Comparison of ENCODE assay signal across 2 cellular contexts in genomic region chr12:71195338-71195896, GRCh38.
TF ChIP-seq lines count a peak whose summit lies in the region.

No MANE protein-coding gene starts in this region.

TF ChIP-seq in GM23338, 12 proteins besides CTCF, POLR2A, EP300 and RAD21 (continued from another document):
- TF ChIP-seq, protein P1, sequence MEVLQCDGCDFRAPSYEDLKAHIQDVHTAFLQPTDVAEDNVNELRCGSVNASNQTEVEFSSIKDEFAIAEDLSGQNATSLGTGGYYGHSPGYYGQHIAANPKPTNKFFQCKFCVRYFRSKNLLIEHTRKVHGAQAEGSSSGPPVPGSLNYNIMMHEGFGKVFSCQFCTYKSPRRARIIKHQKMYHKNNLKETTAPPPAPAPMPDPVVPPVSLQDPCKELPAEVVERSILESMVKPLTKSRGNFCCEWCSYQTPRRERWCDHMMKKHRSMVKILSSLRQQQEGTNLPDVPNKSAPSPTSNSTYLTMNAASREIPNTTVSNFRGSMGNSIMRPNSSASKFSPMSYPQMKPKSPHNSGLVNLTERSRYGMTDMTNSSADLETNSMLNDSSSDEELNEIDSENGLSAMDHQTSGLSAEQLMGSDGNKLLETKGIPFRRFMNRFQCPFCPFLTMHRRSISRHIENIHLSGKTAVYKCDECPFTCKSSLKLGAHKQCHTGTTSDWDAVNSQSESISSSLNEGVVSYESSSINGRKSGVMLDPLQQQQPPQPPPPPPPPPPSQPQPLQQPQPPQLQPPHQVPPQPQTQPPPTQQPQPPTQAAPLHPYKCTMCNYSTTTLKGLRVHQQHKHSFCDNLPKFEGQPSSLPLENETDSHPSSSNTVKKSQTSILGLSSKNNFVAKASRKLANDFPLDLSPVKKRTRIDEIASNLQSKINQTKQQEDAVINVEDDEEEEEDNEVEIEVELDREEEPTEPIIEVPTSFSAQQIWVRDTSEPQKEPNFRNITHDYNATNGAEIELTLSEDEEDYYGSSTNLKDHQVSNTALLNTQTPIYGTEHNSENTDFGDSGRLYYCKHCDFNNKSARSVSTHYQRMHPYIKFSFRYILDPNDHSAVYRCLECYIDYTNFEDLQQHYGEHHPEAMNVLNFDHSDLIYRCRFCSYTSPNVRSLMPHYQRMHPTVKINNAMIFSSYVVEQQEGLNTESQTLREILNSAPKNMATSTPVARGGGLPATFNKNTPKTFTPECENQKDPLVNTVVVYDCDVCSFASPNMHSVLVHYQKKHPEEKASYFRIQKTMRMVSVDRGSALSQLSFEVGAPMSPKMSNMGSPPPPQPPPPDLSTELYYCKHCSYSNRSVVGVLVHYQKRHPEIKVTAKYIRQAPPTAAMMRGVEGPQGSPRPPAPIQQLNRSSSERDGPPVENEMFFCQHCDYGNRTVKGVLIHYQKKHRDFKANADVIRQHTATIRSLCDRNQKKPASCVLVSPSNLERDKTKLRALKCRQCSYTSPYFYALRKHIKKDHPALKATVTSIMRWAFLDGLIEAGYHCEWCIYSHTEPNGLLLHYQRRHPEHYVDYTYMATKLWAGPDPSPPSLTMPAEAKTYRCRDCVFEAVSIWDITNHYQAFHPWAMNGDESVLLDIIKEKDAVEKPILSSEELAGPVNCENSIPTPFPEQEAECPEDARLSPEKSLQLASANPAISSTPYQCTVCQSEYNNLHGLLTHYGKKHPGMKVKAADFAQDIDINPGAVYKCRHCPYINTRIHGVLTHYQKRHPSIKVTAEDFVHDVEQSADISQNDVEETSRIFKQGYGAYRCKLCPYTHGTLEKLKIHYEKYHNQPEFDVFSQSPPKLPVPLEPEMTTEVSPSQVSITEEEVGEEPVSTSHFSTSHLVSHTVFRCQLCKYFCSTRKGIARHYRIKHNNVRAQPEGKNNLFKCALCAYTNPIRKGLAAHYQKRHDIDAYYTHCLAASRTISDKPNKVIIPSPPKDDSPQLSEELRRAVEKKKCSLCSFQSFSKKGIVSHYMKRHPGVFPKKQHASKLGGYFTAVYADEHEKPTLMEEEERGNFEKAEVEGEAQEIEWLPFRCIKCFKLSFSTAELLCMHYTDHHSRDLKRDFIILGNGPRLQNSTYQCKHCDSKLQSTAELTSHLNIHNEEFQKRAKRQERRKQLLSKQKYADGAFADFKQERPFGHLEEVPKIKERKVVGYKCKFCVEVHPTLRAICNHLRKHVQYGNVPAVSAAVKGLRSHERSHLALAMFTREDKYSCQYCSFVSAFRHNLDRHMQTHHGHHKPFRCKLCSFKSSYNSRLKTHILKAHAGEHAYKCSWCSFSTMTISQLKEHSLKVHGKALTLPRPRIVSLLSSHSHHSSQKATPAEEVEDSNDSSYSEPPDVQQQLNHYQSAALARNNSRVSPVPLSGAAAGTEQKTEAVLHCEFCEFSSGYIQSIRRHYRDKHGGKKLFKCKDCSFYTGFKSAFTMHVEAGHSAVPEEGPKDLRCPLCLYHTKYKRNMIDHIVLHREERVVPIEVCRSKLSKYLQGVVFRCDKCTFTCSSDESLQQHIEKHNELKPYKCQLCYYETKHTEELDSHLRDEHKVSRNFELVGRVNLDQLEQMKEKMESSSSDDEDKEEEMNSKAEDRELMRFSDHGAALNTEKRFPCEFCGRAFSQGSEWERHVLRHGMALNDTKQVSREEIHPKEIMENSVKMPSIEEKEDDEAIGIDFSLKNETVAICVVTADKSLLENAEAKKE (CRISPR knock-in tag; IDR thresholded peaks at IDR 0.05), result no peak
- TF ChIP-seq STAT1 (IDR thresholded peaks at IDR 0.05; ENCODE audit: unreplicated experiment), result no peak
- no peak for TF ChIP-seq EZH2phosphoT487 (IDR thresholded peaks at IDR 0.05; ENCODE audit: unreplicated experiment)
- no peak for TF ChIP-seq CREB1 (CRISPR knock-in tag; IDR thresholded peaks at IDR 0.05; ENCODE audit: low read depth)
- TF ChIP-seq, protein P2, sequence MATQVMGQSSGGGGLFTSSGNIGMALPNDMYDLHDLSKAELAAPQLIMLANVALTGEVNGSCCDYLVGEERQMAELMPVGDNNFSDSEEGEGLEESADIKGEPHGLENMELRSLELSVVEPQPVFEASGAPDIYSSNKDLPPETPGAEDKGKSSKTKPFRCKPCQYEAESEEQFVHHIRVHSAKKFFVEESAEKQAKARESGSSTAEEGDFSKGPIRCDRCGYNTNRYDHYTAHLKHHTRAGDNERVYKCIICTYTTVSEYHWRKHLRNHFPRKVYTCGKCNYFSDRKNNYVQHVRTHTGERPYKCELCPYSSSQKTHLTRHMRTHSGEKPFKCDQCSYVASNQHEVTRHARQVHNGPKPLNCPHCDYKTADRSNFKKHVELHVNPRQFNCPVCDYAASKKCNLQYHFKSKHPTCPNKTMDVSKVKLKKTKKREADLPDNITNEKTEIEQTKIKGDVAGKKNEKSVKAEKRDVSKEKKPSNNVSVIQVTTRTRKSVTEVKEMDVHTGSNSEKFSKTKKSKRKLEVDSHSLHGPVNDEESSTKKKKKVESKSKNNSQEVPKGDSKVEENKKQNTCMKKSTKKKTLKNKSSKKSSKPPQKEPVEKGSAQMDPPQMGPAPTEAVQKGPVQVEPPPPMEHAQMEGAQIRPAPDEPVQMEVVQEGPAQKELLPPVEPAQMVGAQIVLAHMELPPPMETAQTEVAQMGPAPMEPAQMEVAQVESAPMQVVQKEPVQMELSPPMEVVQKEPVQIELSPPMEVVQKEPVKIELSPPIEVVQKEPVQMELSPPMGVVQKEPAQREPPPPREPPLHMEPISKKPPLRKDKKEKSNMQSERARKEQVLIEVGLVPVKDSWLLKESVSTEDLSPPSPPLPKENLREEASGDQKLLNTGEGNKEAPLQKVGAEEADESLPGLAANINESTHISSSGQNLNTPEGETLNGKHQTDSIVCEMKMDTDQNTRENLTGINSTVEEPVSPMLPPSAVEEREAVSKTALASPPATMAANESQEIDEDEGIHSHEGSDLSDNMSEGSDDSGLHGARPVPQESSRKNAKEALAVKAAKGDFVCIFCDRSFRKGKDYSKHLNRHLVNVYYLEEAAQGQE (IDR thresholded peaks at IDR 0.05; ENCODE audit: unreplicated experiment), result no peak
- no peak for TF ChIP-seq ZNF114 (CRISPR knock-in tag; IDR thresholded peaks at IDR 0.05)
- no peak for TF ChIP-seq NANOG (IDR thresholded peaks at IDR 0.05; ENCODE audit: borderline replicate concordance)
- TF ChIP-seq JUNB (IDR thresholded peaks at IDR 0.05; ENCODE audit: unreplicated experiment), result no peak
- TF ChIP-seq, protein P3, sequence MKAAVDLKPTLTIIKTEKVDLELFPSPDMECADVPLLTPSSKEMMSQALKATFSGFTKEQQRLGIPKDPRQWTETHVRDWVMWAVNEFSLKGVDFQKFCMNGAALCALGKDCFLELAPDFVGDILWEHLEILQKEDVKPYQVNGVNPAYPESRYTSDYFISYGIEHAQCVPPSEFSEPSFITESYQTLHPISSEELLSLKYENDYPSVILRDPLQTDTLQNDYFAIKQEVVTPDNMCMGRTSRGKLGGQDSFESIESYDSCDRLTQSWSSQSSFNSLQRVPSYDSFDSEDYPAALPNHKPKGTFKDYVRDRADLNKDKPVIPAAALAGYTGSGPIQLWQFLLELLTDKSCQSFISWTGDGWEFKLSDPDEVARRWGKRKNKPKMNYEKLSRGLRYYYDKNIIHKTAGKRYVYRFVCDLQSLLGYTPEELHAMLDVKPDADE (IDR thresholded peaks at IDR 0.05), result no peak

TF ChIP-seq in WTC11, 78 proteins besides CTCF, POLR2A, EP300 and RAD21 (continued from another document):
- TF ChIP-seq USF2 (CRISPR knock-in tag; IDR thresholded peaks at IDR 0.05), result no peak
- TF ChIP-seq RORB (CRISPR knock-in tag; IDR thresholded peaks at IDR 0.05), result no peak
- no peak for TF ChIP-seq CREB1 (CRISPR knock-in tag; IDR thresholded peaks at IDR 0.05)
